In genomic region chr16:2968738-2969544, GRCh38 we compare ENCODE assay signal across 8 cellular contexts. TPM values are rescaled to one million over a fixed set of nuclear protein-coding genes. Genes with fewer than 3 reads are reported as not detected.
DNase-seq lines count a peak whose midpoint lies in the region; ATAC-seq and TF ChIP-seq lines count a peak whose summit lies in the region.

Gene PAQR4 (plus strand): TSS chr16:2969348. CDS start chr16:2969675, 327 bp downstream.

- H3K27ac ChIP-seq in mesodermal cell (ENCODE audit: low read depth, low read length, severe bottlenecking): no peak within 1 kb of the TSS

- intact Hi-C loops in Caco-2 (cut with micrococcal nuclease; ENCODE audit: unreplicated experiment): no loop called here

- H3K27ac Mint-ChIP-seq in Caco-2 (ENCODE audit: unreplicated experiment): peak within 1 kb of the TSS; percentile 50

- no peaks in the 10 kb centered on the region for H3K27me3 Mint-ChIP-seq in Caco-2 (ENCODE audit: insufficient read depth, unreplicated experiment)

- H3K4me1 ChIP-seq in Caco-2 (peaks cover 11% of the 10 kb centered on the region), mesodermal cell (ENCODE audit: control insufficient read depth, insufficient read depth, low read length, poor library complexity, severe bottlenecking) (no peaks in the 10 kb centered on the region)

- H3K9me3 ChIP-seq in Caco-2 (no peaks in the 10 kb centered on the region), mesodermal cell (ENCODE audit: control insufficient read depth, low read length) (no peaks in the 10 kb centered on the region)

- CTCF ChIA-PET in Caco-2 (lab: Charles Lee): interaction anchor here (0.6 to 1.5 kb wide), 7 partner anchors 9 to 946 kb away, joined by 3 to 10 read pairs (median 4); partner anchors contain the start of genes HCFC1R1 and PKMYT1

- ATAC-seq in GM21360 (IDR thresholded peaks at IDR 0.05; ENCODE audit: unreplicated experiment): peak; percentile 61

- in situ Hi-C loops in endometrial microvascular endothelial cells (cut with HindIII; ENCODE audit: inconsistent ontology term, low pct_unique_long_range_greater_than_20kb, low sequenced_read_pairs): no loop called here

- H3K9me3 Mint-ChIP-seq in Caco-2 (ENCODE audit: unreplicated experiment): no peaks in the 10 kb centered on the region

- 3% methylated on average over 89 to 98 of the region's 98 CpGs for WGBS in mesodermal cell (ENCODE audit: insufficient coverage in 2 of 2), 2 experiments

- no TSS peak for BruUV-seq in Caco-2 (replicated peaks; lab: Mats Ljungman, UMichigan)

- H3K27me3 ChIP-seq in Caco-2 (replicated peaks; ENCODE audit: control insufficient read depth, insufficient read depth, low read length): no peaks in the 10 kb centered on the region

- no peaks in the 10 kb centered on the region for H3K4me1 Mint-ChIP-seq in Caco-2 (ENCODE audit: low read depth, unreplicated experiment)

- H3K36me3 ChIP-seq in Caco-2 (ENCODE audit: control insufficient read depth, insufficient read depth, low read length) (no peaks in the 10 kb centered on the region), mesodermal cell (ENCODE audit: control insufficient read depth, insufficient read depth, low read length) (peaks cover 16% of the 10 kb centered on the region)

- no peak for TF ChIP-seq CTCF in Caco-2 (IDR thresholded peaks at IDR 0.05; ENCODE audit: insufficient read depth in 1 of 2, low read depth in 1 of 2, low read length in 1 of 2, severe bottlenecking in 1 of 2, unreplicated experiment in 1 of 2)

- peak; percentile 85 to 92 for DNase-seq in Caco-2
- DNase-seq in HT1080 (ENCODE audit: low read depth): peak; percentile 87
- DNase-seq in NOMO-1 treated with dmso at 0.1 percent for 144 hours (lab: John Stamatoyannopoulos, UW; ENCODE audit: unreplicated experiment): peak; percentile 92
- DNase-seq in activated CD8-positive, alpha-beta memory T cell treated with anti-CD3 and anti-CD28 coated beads, Interleukin-2, amount 50 U/mL, for 24 hours (ENCODE audit: extremely low read depth): peak; percentile 46
- DNase-seq in stimulated activated CD8-positive, alpha-beta memory T cell treated with anti-CD3 and anti-CD28 coated beads, Interleukin-15, amount 100 ng/mL, for 1 hour (ENCODE audit: low read depth): peak; percentile 39

- POLR2A ChIA-PET in Caco-2 (lab: Charles Lee): interaction anchor here (0.6 kb wide), 1 partner anchor 140 kb away, joined by 4 read pairs; no protein-coding TSS in a partner anchor

- peaks cover 45% of the 10 kb centered on the region for H3K36me3 Mint-ChIP-seq in Caco-2 (ENCODE audit: insufficient read depth, unreplicated experiment)

- H3K4me3 ChIP-seq in Caco-2 (ENCODE audit: low read depth, low read length) (peak within 1 kb of the TSS; percentile 82), mesodermal cell (ENCODE audit: extremely low read depth, insufficient read depth, low read length, poor library complexity, severe bottlenecking) (peak within 1 kb of the TSS; percentile 64)

- H3K4me3 Mint-ChIP-seq in Caco-2 (ENCODE audit: unreplicated experiment): peak within 1 kb of the TSS; percentile 75

RNA-seq across cellular contexts. Expression of gene PAQR4, which starts in this region (rescaled TPM):
- total RNA-seq in Caco-2 (2022): 12.0 and 13.4 TPM in 2 replicates
- total RNA-seq in HT1080 (2014; rRNA removed; shearing (Covaris generic)): 47.9 TPM in 2 replicates
- polyA plus RNA-seq in HT1080 (2015; cell fraction: cytosol; rRNA removed): 23.6 and 29.2 TPM in 2 replicates
- polyA plus RNA-seq in HT1080 (2015; cell fraction: nucleus; rRNA removed): 25.3 and 31.5 TPM in 2 replicates
- 27.3 TPM for total RNA-seq in endometrial microvascular endothelial cells (ENCODE audit: inconsistent ontology term)
- polyA plus RNA-seq in mesodermal cell (2013, experiment 1 of 2): 10.6 TPM
- polyA plus RNA-seq in mesodermal cell (2013, experiment 2 of 2): 9.6 TPM

Comparison
In these comparisons a context has a peak if more than half of its experiments do, and no peak if none do; other contexts are left out.
1. DNase-seq: peak in every context shown above with its lines; median percentile 92 in NOMO-1 treated with dmso at 0.1 percent for 144 hours; 88 in Caco-2; 87 in HT1080; 46 in activated CD8-positive, alpha-beta memory T cell treated with anti-CD3 and anti-CD28 coated beads, Interleukin-2, amount 50 U/mL, for 24 hours; 39 in stimulated activated CD8-positive, alpha-beta memory T cell treated with anti-CD3 and anti-CD28 coated beads, Interleukin-15, amount 100 ng/mL, for 1 hour.